Comparison of ENCODE assay signal across 33 cellular contexts in the genomic region with DNA sequence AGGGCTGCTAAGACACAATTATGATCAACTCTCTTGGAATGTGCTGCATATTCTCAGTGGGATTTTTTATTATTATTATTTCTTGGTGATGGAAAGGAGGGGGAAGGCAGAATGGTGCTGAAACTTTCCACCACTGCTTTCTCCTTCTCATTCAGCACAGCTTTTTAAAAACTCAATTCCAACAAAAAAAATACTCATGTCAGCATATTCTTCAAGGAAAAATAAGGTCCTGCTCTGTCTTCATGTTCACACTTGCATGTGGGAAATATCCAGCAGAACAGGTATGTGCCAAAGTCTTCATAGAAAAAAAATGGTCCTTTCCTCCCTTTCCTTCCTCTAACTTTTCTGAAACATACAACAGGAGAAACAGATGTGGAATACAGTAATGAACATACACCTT.
"Had no signal": no experiment of that assay in that cellular context is flagged by ENCODE, and none has a peak within 500 bp of the region (broad histone marks: within the 10 kb centered on the region; RNA-seq: fewer than 3 reads in every experiment).

No MANE protein-coding gene starts in this region.

- DNase-seq: activated B cell treated with CpG ODN at 0.5 μM for 24 hours; activated CD4-positive, alpha-beta T cell treated with anti-CD3 and anti-CD28 coated beads for 48 hours; activated CD4-positive, alpha-beta T cell treated with anti-CD3 and anti-CD28 coated beads, Interleukin-2, amount 50 U/mL, for 1 hour; activated CD4-positive, alpha-beta T cell treated with anti-CD3 and anti-CD28 coated beads, Interleukin-2, amount 50 U/mL, for 48 hours; activated CD8-positive, alpha-beta memory T cell treated with anti-CD3 and anti-CD28 coated beads for 24 hours; activated CD8-positive, alpha-beta T cell treated with anti-CD3 and anti-CD28 coated beads for 36 hours; activated effector memory CD4-positive, alpha-beta T cell treated with Interleukin-2 at 50 U/mL for 16 hours; activated gamma-delta T cell treated with Interleukin-2 at 50 U/mL for 16 hours; activated naive CD4-positive, alpha-beta T cell treated with anti-CD3 and anti-CD28 coated beads, Interleukin-2, amount 50 U/mL, for 16 hours; activated naive CD4-positive, alpha-beta T cell treated with Interleukin-2 at 50 U/mL for 16 hours; activated T-cell treated with anti-CD3 and anti-CD28 coated beads, Interleukin-2, amount 50 U/mL, for 4 hours; adrenal gland; amygdala; aorta; body of pancreas; central memory CD4-positive, alpha-beta T cell; cerebellar nuclear complex; dorsolateral prefrontal cortex; effector memory CD4-positive, alpha-beta T cell; endodermal cell; erythroblast; gastrocnemius medialis; glutamatergic neuron; heart left ventricle; T-helper 17 cell; T1000; WERI-Rb-1 had no signal

- ATAC-seq: activated CD4-positive, CD25-positive, alpha-beta regulatory T cell treated with anti-CD3 and anti-CD28 coated beads, Interleukin-2, amount 50 U/mL, for 24 hours; activated CD8-positive, alpha-beta T cell treated with anti-CD3 and anti-CD28 coated beads for 36 hours; activated T-cell treated with anti-CD3 and anti-CD28 coated beads, Interleukin-2, amount 50 U/mL, for 4 hours; activated T-helper 17 cell treated with anti-CD3 and anti-CD28 coated beads, Interleukin-2, amount 50 U/mL, for 72 hours; body of pancreas; foreskin keratinocyte; gastrocnemius medialis; heart left ventricle; T-helper 17 cell had no signal

- H3K27ac ChIP-seq: adrenal gland, body of pancreas, cardiac muscle cell, coronary artery, dorsolateral prefrontal cortex, esophagus muscularis mucosa, foreskin keratinocyte, gastrocnemius medialis, heart left ventricle, WERI-Rb-1 had no signal

- H3K4me1 ChIP-seq: adrenal gland, body of pancreas, esophagus muscularis mucosa, foreskin keratinocyte, gastrocnemius medialis, heart left ventricle had no signal

- H3K27me3 ChIP-seq: adrenal gland, body of pancreas, cardiac muscle cell, esophagus muscularis mucosa, gastrocnemius medialis, heart left ventricle had no signal

- H3K4me3 ChIP-seq: adrenal gland, body of pancreas, cardiac muscle cell, coronary artery, dorsolateral prefrontal cortex, esophagus muscularis mucosa, gastrocnemius medialis, heart left ventricle had no signal

- H3K9me3 ChIP-seq: adrenal gland, body of pancreas, esophagus muscularis mucosa, gastrocnemius medialis, heart left ventricle had no signal

- H3K36me3 ChIP-seq: adrenal gland, cardiac muscle cell, esophagus muscularis mucosa, gastrocnemius medialis, heart left ventricle, WERI-Rb-1 had no signal
